ENCODE assay signal across 2 cellular contexts in genomic region chr5:150401376-150402201, GRCh38.
TF ChIP-seq lines count a peak whose summit lies in the region.

No MANE protein-coding gene starts in this region.

TF ChIP-seq in GM12891, 5 proteins besides CTCF, POLR2A, EP300 and RAD21:
- TF ChIP-seq TAF1 (IDR thresholded peaks at IDR 0.05; ENCODE audit: low read depth, low read length): no peak; the same call in 1 of the 2 replicates
- TF ChIP-seq POU2F2 (IDR thresholded peaks at IDR 0.05; ENCODE audit: low read depth, low read length): peak; percentile 87
- TF ChIP-seq POLR2AphosphoS5 (IDR thresholded peaks at IDR 0.05; ENCODE audit: low read depth, low read length): peak; percentile 87
- TF ChIP-seq PAX5 (IDR thresholded peaks at IDR 0.05; ENCODE audit: insufficient read depth, low read length, severe bottlenecking): peak; percentile 1
- no peak for TF ChIP-seq SPI1 (IDR thresholded peaks at IDR 0.05; ENCODE audit: low read depth, low read length)

TF ChIP-seq in HepG2, 621 proteins besides CTCF, POLR2A, EP300 and RAD21:
- TF ChIP-seq POLR2G (IDR thresholded peaks at IDR 0.05; ENCODE audit: low read depth, low read length) (peak; percentile 29; the same call in 1 of the 2 replicates), ZBTB7A (CRISPR knock-in tag; IDR thresholded peaks at IDR 0.05) (no peak), ZSCAN12 (CRISPR knock-in tag; IDR thresholded peaks at IDR 0.05) (no peak)
